Comparison of ENCODE assay signal across 26 cellular contexts in the genomic region with DNA sequence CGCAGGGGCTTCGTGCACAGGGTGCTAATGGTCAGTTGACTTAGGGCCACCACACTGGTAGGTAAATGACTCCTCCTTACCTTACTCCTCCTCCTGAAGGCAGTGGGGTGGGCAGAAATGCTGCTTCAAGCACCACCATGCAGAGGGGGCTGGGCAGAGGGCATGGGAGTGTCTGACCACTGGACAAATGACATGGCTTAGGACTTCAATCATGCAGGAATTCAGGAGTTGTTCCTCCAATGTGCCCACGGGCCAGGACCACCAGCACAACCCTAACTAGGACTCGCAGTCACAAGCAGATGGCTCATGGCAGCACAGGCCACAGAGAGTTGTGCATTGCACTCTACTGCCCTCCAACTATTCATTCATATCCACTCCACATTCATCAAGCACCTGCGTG.
DNase-seq lines count a peak whose midpoint lies in the region; FAIRE-seq and TF ChIP-seq lines count a peak whose summit lies in the region.
"Had no signal": no experiment of that assay in that cellular context is flagged by ENCODE, and none has a peak within 500 bp of the region (broad histone marks: within the 10 kb centered on the region; RNA-seq: fewer than 3 reads in every experiment).

No MANE protein-coding gene starts in this region.

- no peak overlapping the region for H2AK5ac ChIP-seq in neuronal stem cell (ENCODE audit: low read depth, low read length)

- H3K4ac ChIP-seq in neuronal stem cell (ENCODE audit: low read length) = no peak overlapping the region

- H3K79me1 ChIP-seq in neuronal stem cell (ENCODE audit: low read depth, low read length) = no peaks in the 10 kb centered on the region

- peaks cover 12 to 15% of the 10 kb centered on the region in 2 donors for H3K4me1 ChIP-seq in neuronal stem cell (ENCODE audit: control insufficient read depth in 2 of 2, insufficient read depth in 1 of 2, low read depth in 1 of 2, low read length in 2 of 2)

- H3K27ac ChIP-seq in neuronal stem cell (replicated peaks; ENCODE audit: low read length) = no peak overlapping the region
- H3K27ac ChIP-seq: BLaER1 had no signal

- H3K27me3 Mint-ChIP-seq in glutamatergic neuron (ENCODE audit: unreplicated experiment) = peaks cover 9% of the 10 kb centered on the region

- no peak overlapping the region for H3K14ac ChIP-seq in neuronal stem cell (ENCODE audit: low read length)

- no peak overlapping the region for H3K4me2 ChIP-seq in neuronal stem cell (ENCODE audit: insufficient read depth, low read length, poor library complexity, severe bottlenecking)
- H3K4me2 ChIP-seq: BLaER1 had no signal

- peak overlapping the region; percentile 61 for H3K23ac ChIP-seq in neuronal stem cell (ENCODE audit: low read depth, low read length, poor library complexity)

- no peak overlapping the region for H3K9ac ChIP-seq in neuronal stem cell (ENCODE audit: low read depth, low read length, poor library complexity)
- H3K9ac ChIP-seq: BLaER1 had no signal

- H3K27ac Mint-ChIP-seq in glutamatergic neuron (ENCODE audit: unreplicated experiment) = no peak overlapping the region
- H3K27ac Mint-ChIP-seq: CD14-positive monocyte; CD4-positive, alpha-beta memory T cell; CD4-positive, CD25-positive, alpha-beta regulatory T cell; CD8-positive, alpha-beta memory T cell had no signal

- FAIRE-seq in urothelium cell line (lab: Jason Lieb, UNC) = peak; percentile 55
- FAIRE-seq: A204.1, GM12878, GM12892, GM18507 had no signal

- H4K8ac ChIP-seq in neuronal stem cell (ENCODE audit: low read depth, low read length) = no peak overlapping the region

- peaks cover 0 to 8% (median 0%) of the 10 kb centered on the region in 3 experiments for H3K27me3 ChIP-seq in neuronal stem cell (ENCODE audit: control insufficient read depth in 3 of 3, insufficient read depth in 3 of 3, low read depth in 1 of 3, low read length in 3 of 3)
- H3K27me3 ChIP-seq: BE2C, BLaER1 had no signal

- peak overlapping the region; percentile 22 for H3K18ac ChIP-seq in neuronal stem cell (ENCODE audit: low read length)

- H4K91ac ChIP-seq in neuronal stem cell (ENCODE audit: low read depth, low read length, poor library complexity) = no peak overlapping the region

- no peak overlapping the region for H3K4me3 ChIP-seq in neuronal stem cell (ENCODE audit: low read length in 2 of 2)
- H3K4me3 ChIP-seq: BLaER1, GM12878 had no signal

- no peaks in the 10 kb centered on the region for H3K9me3 ChIP-seq in neuronal stem cell (replicated peaks in 1 of 2; ENCODE audit: control insufficient read depth in 2 of 2, insufficient read depth in 1 of 2, low read depth in 1 of 2, low read length in 2 of 2)
- H3K9me3 ChIP-seq: BE2C, BLaER1 had no signal

- H2BK12ac ChIP-seq in neuronal stem cell (ENCODE audit: low read length) = no peak overlapping the region

- peaks cover 1% of the 10 kb centered on the region for H3K9me3 Mint-ChIP-seq in glutamatergic neuron (ENCODE audit: unreplicated experiment)
- H3K9me3 Mint-ChIP-seq: CD14-positive monocyte; CD4-positive, alpha-beta memory T cell; CD4-positive, CD25-positive, alpha-beta regulatory T cell; CD8-positive, alpha-beta memory T cell had no signal

- peaks cover 16% of the 10 kb centered on the region for H3K4me1 Mint-ChIP-seq in glutamatergic neuron (ENCODE audit: low read depth, unreplicated experiment)
- H3K4me1 Mint-ChIP-seq: CD4-positive, alpha-beta memory T cell; CD4-positive, CD25-positive, alpha-beta regulatory T cell; CD8-positive, alpha-beta memory T cell had no signal

- H3K36me3 Mint-ChIP-seq in glutamatergic neuron (ENCODE audit: unreplicated experiment) = peaks cover 4% of the 10 kb centered on the region
- H3K36me3 Mint-ChIP-seq: CD14-positive monocyte; CD4-positive, alpha-beta memory T cell; CD4-positive, CD25-positive, alpha-beta regulatory T cell; CD8-positive, alpha-beta memory T cell had no signal

- no peak for TF ChIP-seq CTCF in glutamatergic neuron (IDR thresholded peaks at IDR 0.05; ENCODE audit: partially characterized antibody, unreplicated experiment)

- DNase-seq in islet precursor cell = peak; percentile 31
- no peak for DNase-seq in neuronal stem cell (ENCODE audit: low spot score)
- no peak for DNase-seq in urothelium cell line (ENCODE audit: low spot score)
- no peak for DNase-seq in glutamatergic neuron
- DNase-seq in NK-92 (lab: John Stamatoyannopoulos, UW; ENCODE audit: unreplicated experiment) = no peak
- DNase-seq: 8988T; ACHN; BE2C; C1 segment of cervical spinal cord; CD4-positive, alpha-beta memory T cell; CD4-positive, CD25-positive, alpha-beta regulatory T cell; CD8-positive, alpha-beta memory T cell; COR-L47; DMS 273 treated with DMSO at 0.1 percent for 48 hours; DMS153; DMS53; DMS79; DND-41; EL; GDM1 had no signal

- no peak overlapping the region for H2AFZ ChIP-seq in neuronal stem cell (ENCODE audit: low read length)

- no peak overlapping the region for H2BK5ac ChIP-seq in neuronal stem cell (ENCODE audit: low read length)

- WGBS in neuronal stem cell (ENCODE audit: extremely low coverage in 2 of 2, insufficient read length in 2 of 2, insufficient replicate concordance in 1 of 2), 2 donors = no CpG with 5 or more reads among the region's 5 CpGs

- no peak overlapping the region for H2BK120ac ChIP-seq in neuronal stem cell (ENCODE audit: low read depth, low read length)

- H2BK15ac ChIP-seq in neuronal stem cell (ENCODE audit: low read length) = no peak overlapping the region

- H3K36me3 ChIP-seq in neuronal stem cell (replicated peaks in 1 of 2; ENCODE audit: control insufficient read depth in 2 of 2, insufficient read depth in 2 of 2, low read length in 2 of 2) = no peaks in the 10 kb centered on the region
- H3K36me3 ChIP-seq: BE2C, BLaER1 had no signal

- no peak overlapping the region for H3K4me3 Mint-ChIP-seq in glutamatergic neuron (ENCODE audit: unreplicated experiment)
- H3K4me3 Mint-ChIP-seq: CD14-positive monocyte; CD4-positive, alpha-beta memory T cell; CD4-positive, CD25-positive, alpha-beta regulatory T cell; CD8-positive, alpha-beta memory T cell had no signal
